8 cellular contexts compared by ENCODE assay signal in genomic region chr4:141220655-141221605, GRCh38. TPM values are rescaled to one million over a fixed set of nuclear protein-coding genes. Genes with fewer than 3 reads are reported as not detected.
DNase-seq lines count a peak whose midpoint lies in the region; ATAC-seq and TF ChIP-seq lines count a peak whose summit lies in the region.

Gene ZNF330, plus strand, starts transcription at chr4:141220895. Its CDS starts 1,477 bp downstream, at chr4:141222372.

- peak within 1 kb of the TSS; percentile 89 for H3K4me3 ChIP-seq in AG04450 (ENCODE audit: low read depth, low read length)

- H3K9me3 Mint-ChIP-seq in activated B cell treated with CpG ODN at 0.5 μM for 24 hours (no peaks in the 10 kb centered on the region), immature natural killer cell (no peaks in the 10 kb centered on the region)

- H3K27ac Mint-ChIP-seq in activated B cell treated with CpG ODN at 0.5 μM for 24 hours (peak within 1 kb of the TSS; percentile 89), immature natural killer cell (peak within 1 kb of the TSS; percentile 93 to 97 (median 94))

- intact Hi-C loops in activated B cell treated with CpG ODN at 0.5 μM for 24 hours (cut with micrococcal nuclease) = loop anchor here (1.0 to 10.0 kb wide), 8 partner anchors 88 to 1964 kb away; partner anchors contain the start of genes ELMOD2, IL15, MAML3 and RNF150

- no peaks in the 10 kb centered on the region for H3K27me3 ChIP-seq in AG04450 (ENCODE audit: control insufficient read depth, insufficient read depth, low read length)

- H3K27me3 Mint-ChIP-seq in activated B cell treated with CpG ODN at 0.5 μM for 24 hours (no peaks in the 10 kb centered on the region), immature natural killer cell (ENCODE audit: low read depth in 3 of 3) (peaks cover 7 to 13% (median 10%) of the 10 kb centered on the region in 3 donors)

- CTCF ChIA-PET in AG04450 (lab: Charles Lee) = interaction anchor here (0.6 to 0.7 kb wide), 2 partner anchors 187 to 1628 kb away, joined by 3 read pairs; no protein-coding TSS in a partner anchor
- CTCF ChIA-PET in activated B cell treated with CpG ODN at 0.5 μM for 24 hours (lab: Charles Lee) = no interaction called here

- H3K9me3 ChIP-seq in AG04450 (ENCODE audit: control insufficient read depth, insufficient read depth, low read length) = peaks cover 4% of the 10 kb centered on the region; the same call in 1 of the 2 replicates

- peak within 1 kb of the TSS; percentile 82 for H3K27ac ChIP-seq in AG04450 (ENCODE audit: low read depth, low read length)
- peak within 1 kb of the TSS; percentile 93 for H3K27ac ChIP-seq in caudate nucleus (ENCODE audit: low read depth, low read length)

- peak; percentile 33; the same call in 1 of the 2 replicates for TF ChIP-seq CTCF in AG04450 (IDR thresholded peaks at IDR 0.05; ENCODE audit: low read depth, low read length)
- TF ChIP-seq CTCF in activated B cell treated with CpG ODN at 0.5 μM for 24 hours (IDR thresholded peaks at IDR 0.05) = no peak

- POLR2A ChIA-PET in AG04450 (lab: Yijun Ruan, JAX) (interaction anchor here (0.6 kb wide), 1 partner anchor 483 kb away, joined by 10 read pairs; no protein-coding TSS in a partner anchor), activated B cell treated with CpG ODN at 0.5 μM for 24 hours (lab: Charles Lee) (no interaction called here)

- DNase-seq in AG04450 (ENCODE audit: low read depth, low spot score) (peak; percentile 81), NCI-H2196 treated with DMSO at 0.1 percent for 48 hours (lab: John Stamatoyannopoulos, UW; ENCODE audit: unreplicated experiment) (peak; percentile 5), activated B cell treated with CpG ODN at 0.5 μM for 24 hours (peak; percentile 95), caudate nucleus (lab: John Stamatoyannopoulos, UW) (peak; percentile 42 to 94 (median 87)), immature natural killer cell (peak; percentile 86 to 89 (median 88)), smooth muscle cell of the brain vasculature (ENCODE audit: low read depth, low spot score) (peak; percentile 67)

- TF ChIP-seq POLR2A in GM18526 (IDR thresholded peaks at IDR 0.05; ENCODE audit: extremely low read depth, insufficient read length) = peak; percentile 85

- peak; percentile 86 for ATAC-seq in HG03066 (IDR thresholded peaks at IDR 0.05; ENCODE audit: low read depth, unreplicated experiment)
- ATAC-seq in activated B cell treated with CpG ODN at 0.5 μM for 24 hours (ENCODE audit: low read depth) = peak; percentile 90

- H3K4me3 Mint-ChIP-seq in activated B cell treated with CpG ODN at 0.5 μM for 24 hours (peak within 1 kb of the TSS; percentile 94), immature natural killer cell (peak within 1 kb of the TSS; percentile 91 to 97 (median 93))

- H3K36me3 Mint-ChIP-seq in activated B cell treated with CpG ODN at 0.5 μM for 24 hours (ENCODE audit: low read depth) (peaks cover 35% of the 10 kb centered on the region), immature natural killer cell (peaks cover 0 to 7% (median 0%) of the 10 kb centered on the region in 3 donors)

- H3K4me1 Mint-ChIP-seq in activated B cell treated with CpG ODN at 0.5 μM for 24 hours = peaks cover 28% of the 10 kb centered on the region
- peaks cover 31 to 44% of the 10 kb centered on the region in 2 donors for H3K4me1 Mint-ChIP-seq in immature natural killer cell

RNA-seq across cellular contexts. Expression of gene ZNF330, which starts in this region (rescaled TPM):
- polyA plus RNA-seq in AG04450 (2011; rRNA removed) = 37.0 and 47.4 TPM in 2 replicates
- 36.5 and 48.6 TPM in 2 replicates for polyA minus RNA-seq in AG04450 (2011; rRNA and poly(A)+ RNA removed)
- total RNA-seq in activated B cell treated with CpG ODN at 0.5 μM for 24 hours = 40.7 and 41.2 TPM in 2 replicates
- 10 to 100 TPM; 10.1 to 21.1 (median 12.1) TPM for polyA plus RNA-seq in immature natural killer cell

Comparison
In these comparisons a context has a peak if more than half of its experiments do, and no peak if none do; other contexts are left out.
1. Peak in every context shown above with its lines: DNase-seq, ATAC-seq, H3K4me3 ChIP-seq and H3K27ac ChIP-seq.
2. DNase-seq: peak in every context shown above with its lines; median percentile 95 in activated B cell treated with CpG ODN at 0.5 μM for 24 hours; 88 in immature natural killer cell; 87 in caudate nucleus; 81 in AG04450; 67 in smooth muscle cell of the brain vasculature; 5 in NCI-H2196 treated with DMSO at 0.1 percent for 48 hours.